ENCODE assay signal across 8 cellular contexts in genomic region chr15:40844543-40844981, GRCh38. TPM values are rescaled to one million over a fixed set of nuclear protein-coding genes. Genes with fewer than 3 reads are reported as not detected.
DNase-seq lines count a peak whose midpoint lies in the region; ATAC-seq and TF ChIP-seq lines count a peak whose summit lies in the region.

No MANE protein-coding gene starts in this region.

- DNase-seq in NCI-H345 (lab: John Stamatoyannopoulos, UW): peak; percentile 43
- no peak for DNase-seq in NCI-H345 treated with DMSO at 0.1 percent for 48 hours (lab: John Stamatoyannopoulos, UW; ENCODE audit: unreplicated experiment)
- DNase-seq in UCSD-AML1 (lab: John Stamatoyannopoulos, UW; ENCODE audit: unreplicated experiment): peak; percentile 49
- no peak for DNase-seq in tibial artery
- no peak for DNase-seq in mucosa of gallbladder (ENCODE audit: low spot score)

- peaks cover 44% of the 10 kb centered on the region for H3K4me1 Mint-ChIP-seq in dendritic cell treated with granulocyte-macrophage colony-stimulating factor and Interleukin-4, amounts not matched to agents 40 ng/mL and 50 ng/mL, for 4 days (ENCODE audit: low read depth)

- peak overlapping the region; percentile 97 for H3K4me3 Mint-ChIP-seq in dendritic cell treated with granulocyte-macrophage colony-stimulating factor and Interleukin-4, amounts not matched to agents 40 ng/mL and 50 ng/mL, for 4 days

- H3K27ac Mint-ChIP-seq in dendritic cell treated with granulocyte-macrophage colony-stimulating factor and Interleukin-4, amounts not matched to agents 40 ng/mL and 50 ng/mL, for 4 days: peak overlapping the region; percentile 93

- peaks cover 10% of the 10 kb centered on the region for H3K27me3 ChIP-seq in mononuclear cell (ENCODE audit: insufficient read depth, low read length)
- peaks cover 0 to 43% of the 10 kb centered on the region in 2 donors for H3K27me3 ChIP-seq in tibial artery

- H3K9me3 ChIP-seq in mononuclear cell (ENCODE audit: low read depth, low read length) (no peaks in the 10 kb centered on the region), tibial artery (no peaks in the 10 kb centered on the region)

- peaks cover 13% of the 10 kb centered on the region for H3K27me3 Mint-ChIP-seq in dendritic cell treated with granulocyte-macrophage colony-stimulating factor and Interleukin-4, amounts not matched to agents 40 ng/mL and 50 ng/mL, for 4 days

- H3K9me3 Mint-ChIP-seq in dendritic cell treated with granulocyte-macrophage colony-stimulating factor and Interleukin-4, amounts not matched to agents 40 ng/mL and 50 ng/mL, for 4 days: no peaks in the 10 kb centered on the region

- ATAC-seq in HG02623 (IDR thresholded peaks at IDR 0.05; ENCODE audit: unreplicated experiment): no peak

- peaks cover 31% of the 10 kb centered on the region for H3K36me3 Mint-ChIP-seq in dendritic cell treated with granulocyte-macrophage colony-stimulating factor and Interleukin-4, amounts not matched to agents 40 ng/mL and 50 ng/mL, for 4 days (ENCODE audit: low read depth)

- intact Hi-C loops in dendritic cell treated with granulocyte-macrophage colony-stimulating factor and Interleukin-4, amounts not matched to agents 40 ng/mL and 50 ng/mL, for 4 days (cut with micrococcal nuclease): loop anchor here (5.0 kb wide), 1 partner anchor 37 kb away; the partner anchor contains the start of genes DNAJC17 and ZFYVE19
- intact Hi-C loops in tibial artery (cut with DNase I; ENCODE audit: low total_unique reads): no loop called here

- H3K4me3 ChIP-seq in mononuclear cell (ENCODE audit: low read length) (peak overlapping the region; percentile 49), tibial artery (peak overlapping the region; percentile 39 to 54)

- H3K36me3 ChIP-seq in tibial artery: no peaks in the 10 kb centered on the region

- TF ChIP-seq CTCF in tibial artery (IDR thresholded peaks at IDR 0.05): no peak

- H3K27ac ChIP-seq in tibial artery: no peak overlapping the region

- peaks cover 43% of the 10 kb centered on the region for H3K4me1 ChIP-seq in mononuclear cell (ENCODE audit: insufficient read depth, low read length)
- H3K4me1 ChIP-seq in tibial artery: peaks cover 0 to 24% (median 14%) of the 10 kb centered on the region in 4 donors

RNA-seq across cellular contexts. Expression of gene SPINT1, which starts 0.7 kb away (rescaled TPM):
- 4.2 TPM for total RNA-seq in mononuclear cell
- 232 TPM for total RNA-seq in mucosa of gallbladder

RNA-seq across cellular contexts. Expression of gene PPP1R14D, which starts 16.1 kb away (rescaled TPM):
- total RNA-seq in mononuclear cell (not detected), mucosa of gallbladder (23.4 TPM)

RNA-seq across cellular contexts. Expression of gene RHOV, which starts 29.5 kb away (rescaled TPM):
- total RNA-seq in mononuclear cell (not detected), mucosa of gallbladder (0.63 TPM)

RNA-seq across cellular contexts. Expression of gene DNAJC17, which starts 37.3 kb away (rescaled TPM):
- total RNA-seq in mononuclear cell (7.2 TPM), mucosa of gallbladder (41.2 TPM)

RNA-seq across cellular contexts. Expression of gene ZFYVE19, which starts 37.7 kb away (rescaled TPM):
- total RNA-seq in mononuclear cell (7.2 TPM), mucosa of gallbladder (45.5 TPM)

Comparison
In these comparisons a context has a peak if more than half of its experiments do, and no peak if none do; other contexts are left out.
1. DNase-seq: peak in NCI-H345 (single experiment) and UCSD-AML1 (single experiment); none in NCI-H345 treated with DMSO at 0.1 percent for 48 hours (single experiment), tibial artery (0 of 2) and mucosa of gallbladder (single experiment).
2. RNA of gene SPINT1, which starts 0.7 kb away (total RNA-seq): 232 TPM in mucosa of gallbladder (single experiment); 4.2 TPM in mononuclear cell (single experiment); every median in the first group is over 10 times any median in the second.
3. RNA of gene PPP1R14D, which starts 16.1 kb away (total RNA-seq): 23.4 TPM in mucosa of gallbladder (single experiment); not detected in mononuclear cell (single experiment); every median in the first group is over 10 times any median in the second.